Comparison of ENCODE assay signal across 26 cellular contexts in the genomic region with DNA sequence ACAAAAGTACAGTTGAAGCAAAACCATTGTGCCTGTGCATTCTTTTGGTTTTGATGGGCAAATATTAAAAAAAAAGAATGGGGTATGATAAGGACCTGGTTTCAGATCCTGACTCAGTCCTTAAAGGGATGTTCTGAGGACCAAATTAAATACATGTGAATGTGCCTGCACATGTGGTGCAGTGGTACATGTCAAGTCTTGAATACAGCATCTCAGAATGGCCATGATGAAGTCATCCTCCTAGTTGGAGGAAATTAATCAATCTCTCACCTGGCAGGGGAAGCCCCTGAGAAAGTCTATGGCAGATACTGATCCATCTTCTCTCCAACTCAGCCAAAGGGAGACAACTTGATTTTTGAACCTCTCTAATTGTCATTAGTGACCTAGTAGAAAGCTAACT.
"Had no signal": no experiment of that assay in that cellular context is flagged by ENCODE, and none has a peak within 500 bp of the region (broad histone marks: within the 10 kb centered on the region; RNA-seq: fewer than 3 reads in every experiment).

No MANE protein-coding gene starts in this region.

- FAIRE-seq: HTR-8/SVneo, K562 had no signal

- H3K4me3 ChIP-seq: K562 had no signal

- H3K27ac ChIP-seq: HL-60, KMS-11, RWPE1 had no signal

- H3K9ac ChIP-seq: KMS-11, SK-N-SH had no signal

- ATAC-seq: K562, Panc1, PC-3 had no signal

- H3K27ac Mint-ChIP-seq: IgD-negative memory B cell had no signal

- H3K4me3 Mint-ChIP-seq: IgD-negative memory B cell had no signal

- DNase-seq: Kasumi-1; NCI-H1092; NCI-H1105 treated with DMSO at 0.1 percent for 48 hours; NCI-H1417 treated with DMSO at 0.1 percent for 48 hours; NCI-H146; NCI-H1694 treated with DMSO at 0.1 percent for 48 hours; NCI-H1930; NCI-H2081; NCI-H2171; NCI-H226; NCI-H446; NCI-H510A; NCI-H524 treated with DMSO at 0.1 percent for 48 hours; NCI-H69; NCI-H774; NK-92 treated with Interleukin-12 subunit alpha and Interleukin-12 subunit beta, amount 100 ng/mL, for 24 hours; PC-3; SHP77; SK-N-SH had no signal

- H3K4me1 Mint-ChIP-seq: IgD-negative memory B cell had no signal

- H3K4me2 ChIP-seq: KMS-11, SK-N-SH had no signal
